In genomic region chr11:65692367-65692766, GRCh38 we compare ENCODE assay signal across 24 cellular contexts. TPM values are rescaled to one million over a fixed set of nuclear protein-coding genes. Genes with fewer than 3 reads are reported as not detected.
DNase-seq lines count a peak whose midpoint lies in the region; ATAC-seq, FAIRE-seq and TF ChIP-seq lines count a peak whose summit lies in the region.
"Had no signal": no experiment of that assay in that cellular context is flagged by ENCODE, and none has a peak within 500 bp of the region (broad histone marks: within the 10 kb centered on the region; RNA-seq: fewer than 3 reads in every experiment).

No MANE protein-coding gene starts in this region.

- dilution Hi-C loops in IMR-90 (cut with HindIII; ENCODE audit: low sequenced_read_pairs, unreplicated experiment) = no loop called here

- TF ChIP-seq CTCF in IMR-90 (conservative IDR thresholded peaks at IDR 0.05; ENCODE audit: low read depth, low read length) (no peak), K562 (IDR thresholded peaks at IDR 0.05 in 2 of 3, conservative IDR thresholded peaks at IDR 0.05 in 1 of 3; ENCODE audit: insufficient read depth in 2 of 3, low read depth in 1 of 3, low read length in 3 of 3) (no peak), tibial nerve (IDR thresholded peaks at IDR 0.05) (no peak), H9 (conservative IDR thresholded peaks at IDR 0.05) (no peak)

- CTCF ChIA-PET in IMR-90 (lab: Yijun Ruan, JAX) = interaction anchor here (0.6 kb wide), 1 partner anchor 22 kb away, joined by 3 read pairs; no protein-coding TSS in a partner anchor
- CTCF ChIA-PET in K562 (lab: Yijun Ruan, JAX; ENCODE audit: low intra/inter-chr PET ratio) = interaction anchor here (1.1 kb wide), 1 partner anchor 296 kb away, joined by 3 read pairs; no protein-coding TSS in a partner anchor

- no peak overlapping the region for H3K4me3 ChIP-seq in IMR-90 (ENCODE audit: insufficient read depth, low read depth, low read length)
- peak overlapping the region; percentile 7; the same call in 1 of the 2 replicates for H3K4me3 ChIP-seq in K562
- H3K4me3 ChIP-seq in tibial nerve = no peak overlapping the region
- H3K4me3 ChIP-seq: HAP-1, lower lobe of right lung, sigmoid colon, thoracic aorta had no signal

- 65% methylated on average over 2 of the region's 11 CpGs; no CpG with 5 or more reads in 1 of the 2 experiments for WGBS in IMR-90 (ENCODE audit: extremely low coverage in 2 of 2, insufficient read length in 1 of 2), 2 experiments
- 8% methylated on average over 10 of the region's 11 CpGs for WGBS in K562 (ENCODE audit: insufficient coverage, low coverage, missing lambda C conversion rate)
- WGBS in tibial nerve, 2 donors = 75 to 81% methylated on average over 11 of the region's 11 CpGs
- WGBS in H9 (ENCODE audit: extremely low coverage, insufficient read length, low lambda C conversion rate) = no CpG with 5 or more reads among the region's 11 CpGs

- H3K14ac ChIP-seq in IMR-90 (replicated peaks; ENCODE audit: low read depth, low read length) = no peak overlapping the region
- no peak overlapping the region for H3K14ac ChIP-seq in H9 (ENCODE audit: insufficient read depth, low read length)

- H3K27ac Mint-ChIP-seq in stimulated activated naive B cell treated with anti-CD40 and anti-IgM and Interleukin-4, amounts not matched to agents 10 μg/mL and 1 μg/mL and 100 μg/mL, for 72 hours = peak overlapping the region; percentile 51
- H3K27ac Mint-ChIP-seq in H9 = peak overlapping the region in 1 of 3 experiments; percentile 50; a peak in 2 of 7 replicates
- H3K27ac Mint-ChIP-seq: activated CD8-positive, alpha-beta memory T cell treated with anti-CD3 and anti-CD28 coated beads, Interleukin-2, amount 10 ng/mL, durations not matched to agents 7 days and 5 days; brain; WTC11 had no signal

- TF ChIP-seq EP300 in K562 (IDR thresholded peaks at IDR 0.05; ENCODE audit: low read length) (no peak), tibial nerve (IDR thresholded peaks at IDR 0.05) (no peak)

- ATAC-seq in IMR-90 (ENCODE audit: low read depth) (no peak), K562 (peak; percentile 90), Right ventricle myocardium inferior (no peak)
- no peak for ATAC-seq in stimulated activated naive B cell treated with anti-CD40 and anti-IgM and Interleukin-4, amounts not matched to agents 10 μg/mL and 1 μg/mL and 100 μg/mL, for 72 hours (replicated peaks)
- ATAC-seq: activated CD8-positive, alpha-beta memory T cell treated with anti-CD3 and anti-CD28 coated beads, Interleukin-2, amount 10 ng/mL, durations not matched to agents 7 days and 5 days; lower lobe of right lung; SK-N-SH treated with all-trans-retinoic acid at 6 μM for 48 hours; WTC11 had no signal

- H3K79me2 ChIP-seq in K562 (ENCODE audit: control insufficient read depth, insufficient read depth, low read length) = no peaks in the 10 kb centered on the region
- H3K79me2 ChIP-seq in H9 (ENCODE audit: insufficient read depth, low read length) = no peaks in the 10 kb centered on the region

- H3K79me1 ChIP-seq in IMR-90 (ENCODE audit: low read depth in 1 of 2, low read length in 2 of 2) (no peaks in the 10 kb centered on the region), H9 (ENCODE audit: insufficient read depth, low read depth, low read length, poor library complexity, severe bottlenecking) (no peaks in the 10 kb centered on the region)

- H3K27me3 Mint-ChIP-seq in stimulated activated naive B cell treated with anti-CD40 and anti-IgM and Interleukin-4, amounts not matched to agents 10 μg/mL and 1 μg/mL and 100 μg/mL, for 72 hours = no peaks in the 10 kb centered on the region
- H3K27me3 Mint-ChIP-seq in H9 (ENCODE audit: low read depth) = peaks cover 6% of the 10 kb centered on the region; the same call in 1 of the 2 replicates
- H3K27me3 Mint-ChIP-seq: activated CD8-positive, alpha-beta memory T cell treated with anti-CD3 and anti-CD28 coated beads, Interleukin-2, amount 10 ng/mL, durations not matched to agents 7 days and 5 days had no signal

- H3K9ac ChIP-seq in IMR-90 (ENCODE audit: low read depth, low read length) (no peak overlapping the region), K562 (ENCODE audit: insufficient read depth in 1 of 2, low read depth in 2 of 2, low read length in 2 of 2) (peak overlapping the region; percentile 23 to 60; a peak in 3 of 4 replicates), H9 (ENCODE audit: extremely low read depth, insufficient read length, low read length) (no peak overlapping the region)

- H3K36me3 ChIP-seq in IMR-90 (ENCODE audit: control insufficient read depth, insufficient read depth, low read length) (no peaks in the 10 kb centered on the region), K562 (ENCODE audit: control insufficient read depth, insufficient read depth, low read length) (no peaks in the 10 kb centered on the region), tibial nerve (no peaks in the 10 kb centered on the region)
- H3K36me3 ChIP-seq: HAP-1, lower lobe of right lung, sigmoid colon, thoracic aorta had no signal

- H4K91ac ChIP-seq in IMR-90 (ENCODE audit: insufficient read depth, low read depth, low read length) (no peak overlapping the region), H9 (ENCODE audit: insufficient read length, low read depth, low read length) (no peak overlapping the region)

- DNase-seq in IMR-90 (no peak), K562 (ENCODE audit: extremely low read depth in 1 of 4, low spot score in 3 of 4) (peak; percentile 36 to 76 (median 50)), lung microvascular endothelial cell (ENCODE audit: low read depth in 2 of 2) (peak; percentile 38 to 56), tibial nerve (ENCODE audit: low spot score in 2 of 2) (no peak), H9 (no peak), Right ventricle myocardium inferior (ENCODE audit: missing footprints) (no peak)
- no peak for DNase-seq in stimulated activated naive B cell treated with anti-CD40 and anti-IgM and Interleukin-4, amounts not matched to agents 10 μg/mL and 1 μg/mL and 100 μg/mL, for 72 hours
- DNase-seq: activated CD8-positive, alpha-beta memory T cell treated with anti-CD3 and anti-CD28 coated beads, Interleukin-2, amount 10 ng/mL, durations not matched to agents 7 days and 5 days; activated naive CD4-positive, alpha-beta T cell treated with Interleukin-2 at 50 U/mL for 16 hours; DMS53; GDM1; KBM-7; lower lobe of right lung; NCI-H1417 treated with DMSO at 0.1 percent for 48 hours; sigmoid colon; stimulated activated CD4-positive, alpha-beta T cell treated with anti-CD3 and anti-CD28 coated beads, Interleukin-15, amount 100 ng/mL, for 24 hours; stimulated activated naive CD4-positive, alpha-beta T cell; T-helper 2 cell had no signal

- H3K23ac ChIP-seq in IMR-90 (ENCODE audit: low read depth, low read length) = no peak overlapping the region
- H3K23ac ChIP-seq in H9 (ENCODE audit: insufficient read length, low read depth, low read length) = no peak overlapping the region

- no peaks in the 10 kb centered on the region for H3K4me1 Mint-ChIP-seq in stimulated activated naive B cell treated with anti-CD40 and anti-IgM and Interleukin-4, amounts not matched to agents 10 μg/mL and 1 μg/mL and 100 μg/mL, for 72 hours
- peaks cover 10 to 13% of the 10 kb centered on the region in 2 experiments for H3K4me1 Mint-ChIP-seq in H9
- H3K4me1 Mint-ChIP-seq: brain had no signal

- H3K27ac ChIP-seq in IMR-90 (ENCODE audit: insufficient read depth, low read length) = no peak overlapping the region
- H3K27ac ChIP-seq in K562 (ENCODE audit: extremely low read depth, low read depth, low read length) = peak overlapping the region; percentile 82
- no peak overlapping the region for H3K27ac ChIP-seq in tibial nerve
- no peak overlapping the region for H3K27ac ChIP-seq in H9 (ENCODE audit: insufficient read length, low read depth, low read length)
- H3K27ac ChIP-seq: lower lobe of right lung, sigmoid colon, thoracic aorta had no signal

- no peak overlapping the region for H3K4me3 Mint-ChIP-seq in stimulated activated naive B cell treated with anti-CD40 and anti-IgM and Interleukin-4, amounts not matched to agents 10 μg/mL and 1 μg/mL and 100 μg/mL, for 72 hours
- H3K4me3 Mint-ChIP-seq in H9 = no peak overlapping the region
- H3K4me3 Mint-ChIP-seq: activated CD8-positive, alpha-beta memory T cell treated with anti-CD3 and anti-CD28 coated beads, Interleukin-2, amount 10 ng/mL, durations not matched to agents 7 days and 5 days; brain; WTC11 had no signal

- no peak overlapping the region for H3K18ac ChIP-seq in IMR-90 (ENCODE audit: low read depth, low read length)
- no peak overlapping the region for H3K18ac ChIP-seq in H9 (ENCODE audit: insufficient read length, low read depth, low read length)

- H3K9me3 ChIP-seq in IMR-90 (ENCODE audit: control insufficient read depth, insufficient read depth, low read length) = no peaks in the 10 kb centered on the region
- H3K9me3 ChIP-seq in K562 (replicated peaks; ENCODE audit: control insufficient read depth, insufficient read depth, low read depth, low read length) = no peaks in the 10 kb centered on the region
- no peaks in the 10 kb centered on the region for H3K9me3 ChIP-seq in tibial nerve
- no peaks in the 10 kb centered on the region for H3K9me3 ChIP-seq in H9 (ENCODE audit: control insufficient read depth, low read depth, low read length)
- H3K9me3 ChIP-seq: HAP-1, lower lobe of right lung, sigmoid colon, thoracic aorta had no signal

- H4K8ac ChIP-seq in IMR-90 (ENCODE audit: low read depth in 2 of 2, low read length in 2 of 2) (no peak overlapping the region), H9 (replicated peaks; ENCODE audit: insufficient read length, low read depth, low read length) (no peak overlapping the region)

- intact Hi-C loops in IMR-90 (cut with micrococcal nuclease) (loop anchor here (10.0 kb wide), 1 partner anchor 72 kb away; no protein-coding TSS in a partner anchor), K562 (cut with micrococcal nuclease) (no loop called here), Right ventricle myocardium inferior (cut with DNase I) (no loop called here)

- no peak overlapping the region for H4K5ac ChIP-seq in IMR-90 (ENCODE audit: low read depth, low read length)
- no peak overlapping the region for H4K5ac ChIP-seq in H9 (ENCODE audit: insufficient read length, low read depth, low read length)

- H3K9me1 ChIP-seq in IMR-90 (ENCODE audit: insufficient read depth, low read length) (0 out of 2 replicates have a peak, but pooled peaks cover 2% of the 10 kb centered on the region), K562 (ENCODE audit: control insufficient read depth, insufficient read depth, low read length) (no peaks in the 10 kb centered on the region)

- H3K4me2 ChIP-seq in IMR-90 (ENCODE audit: low read depth, low read length) (no peak overlapping the region), K562 (ENCODE audit: insufficient read depth, low read length) (peak overlapping the region; percentile 74), H9 (ENCODE audit: insufficient read depth, insufficient read length, low read length) (no peak overlapping the region)

- in situ Hi-C loops in IMR-90 (cut with MboI; ENCODE audit: low sequenced_read_pairs) (no loop called here), K562 (cut with MboI) (no loop called here)

- no peak overlapping the region for H2AK9ac ChIP-seq in IMR-90 (replicated peaks; ENCODE audit: low read depth, low read length, poor library complexity)

- no peak overlapping the region for H2BK12ac ChIP-seq in H9 (ENCODE audit: insufficient read length, low read depth, low read length)

- POLR2A ChIA-PET in IMR-90 (lab: Charles Lee; ENCODE audit: unreplicated experiment) = no interaction called here
- POLR2A ChIA-PET in K562 (lab: Yijun Ruan, JAX) = interaction anchor here (0.6 to 1.4 kb wide), 8 partner anchors 9 to 300 kb away, joined by 3 to 4 read pairs (median 3); partner anchors contain the start of genes RELA and RNASEH2C

- BruUV-seq in IMR-90 (replicated peaks; lab: Mats Ljungman, UMichigan) (no TSS peak), K562 (replicated peaks; lab: Mats Ljungman, UMichigan) (no TSS peak)

- H3K9me3 Mint-ChIP-seq in stimulated activated naive B cell treated with anti-CD40 and anti-IgM and Interleukin-4, amounts not matched to agents 10 μg/mL and 1 μg/mL and 100 μg/mL, for 72 hours = no peaks in the 10 kb centered on the region
- H3K9me3 Mint-ChIP-seq in H9 = no peaks in the 10 kb centered on the region
- H3K9me3 Mint-ChIP-seq: brain, WTC11 had no signal

- H3K56ac ChIP-seq in IMR-90 (ENCODE audit: extremely low read depth, insufficient read depth, low read length) (no peak overlapping the region), H9 (ENCODE audit: insufficient read length, low read depth, low read length) (no peak overlapping the region)

- no peak overlapping the region for H3K4ac ChIP-seq in IMR-90 (ENCODE audit: low read depth, low read length)
- H3K4ac ChIP-seq in H9 (ENCODE audit: low read depth, low read length) = no peak overlapping the region

- TF ChIP-seq RAD21 in IMR-90 (IDR thresholded peaks at IDR 0.05; ENCODE audit: low read length) (no peak), K562 (CRISPR knock-in tag; conservative IDR thresholded peaks at IDR 0.05 in 1 of 2, IDR thresholded peaks at IDR 0.05 in 1 of 2) (no peak)

- H2BK5ac ChIP-seq in IMR-90 (ENCODE audit: low read depth, low read length, poor library complexity, severe bottlenecking) (no peak overlapping the region), H9 (ENCODE audit: insufficient read length, low read length) (no peak overlapping the region)

- H3K27me3 ChIP-seq in IMR-90 (ENCODE audit: control insufficient read depth, insufficient read depth, low read length) (peaks cover 27% of the 10 kb centered on the region), K562 (ENCODE audit: control insufficient read depth in 2 of 2, insufficient read depth in 2 of 2, low read length in 2 of 2) (no peaks in the 10 kb centered on the region), tibial nerve (no peaks in the 10 kb centered on the region), H9 (ENCODE audit: insufficient read depth, low read length) (no peaks in the 10 kb centered on the region)
- H3K27me3 ChIP-seq: sigmoid colon had no signal

- H2BK20ac ChIP-seq in IMR-90 (ENCODE audit: low read depth, low read length) (no peak overlapping the region), H9 (ENCODE audit: low read depth, low read length, poor library complexity, severe bottlenecking) (no peak overlapping the region)

- no peak overlapping the region for H2AK5ac ChIP-seq in IMR-90 (ENCODE audit: low read depth, low read length)
- H2AK5ac ChIP-seq in H9 (ENCODE audit: insufficient read length, low read length) = no peak overlapping the region

- H2BK15ac ChIP-seq in IMR-90 (ENCODE audit: low read depth, low read length) (no peak overlapping the region), H9 (ENCODE audit: low read depth, low read length) (no peak overlapping the region)

- FAIRE-seq in K562 (lab: Jason Lieb, UNC) = peak; percentile 70
- FAIRE-seq: GM18507 had no signal

- no peaks in the 10 kb centered on the region for H3K4me1 ChIP-seq in IMR-90 (ENCODE audit: control insufficient read depth, insufficient read depth, low read length)
- peaks cover 10 to 14% of the 10 kb centered on the region in 2 experiments; a peak in 3 of 5 replicates for H3K4me1 ChIP-seq in K562 (replicated peaks in 1 of 2; ENCODE audit: control insufficient read depth in 2 of 2, insufficient read depth in 2 of 2, low read length in 2 of 2)
- peaks cover 0 to 8% (median 0%) of the 10 kb centered on the region in 4 donors for H3K4me1 ChIP-seq in tibial nerve
- no peaks in the 10 kb centered on the region for H3K4me1 ChIP-seq in H9 (ENCODE audit: insufficient read depth, low read length)

- no peak overlapping the region for H3T11ph ChIP-seq in H9 (ENCODE audit: low read length)

- H2BK120ac ChIP-seq in IMR-90 (ENCODE audit: low read depth, low read length) = no peak overlapping the region
- no peak overlapping the region for H2BK120ac ChIP-seq in H9 (ENCODE audit: low read depth, low read length, poor library complexity, severe bottlenecking)

- H2AFZ ChIP-seq in IMR-90 (replicated peaks; ENCODE audit: low read length, poor library complexity) = peak overlapping the region; percentile 43
- peak overlapping the region; percentile 96 for H2AFZ ChIP-seq in K562 (ENCODE audit: low read depth, low read length)
- H2AFZ ChIP-seq in H9 (ENCODE audit: low read length) = no peak overlapping the region

- TF ChIP-seq POLR2A in IMR-90 (IDR thresholded peaks at IDR 0.05; ENCODE audit: low read depth, low read length) (no peak), K562 (conservative IDR thresholded peaks at IDR 0.05) (peak; percentile 74), tibial nerve (IDR thresholded peaks at IDR 0.05) (no peak)

- H4K20me1 ChIP-seq in IMR-90 (ENCODE audit: insufficient read depth, low read length) = no peaks in the 10 kb centered on the region
- H4K20me1 ChIP-seq in K562 (replicated peaks; ENCODE audit: control insufficient read depth, insufficient read depth, low read length) = no peaks in the 10 kb centered on the region
- no peaks in the 10 kb centered on the region for H4K20me1 ChIP-seq in H9 (ENCODE audit: control insufficient read depth, insufficient read depth, insufficient read length)

- no peaks in the 10 kb centered on the region for H3K36me3 Mint-ChIP-seq in stimulated activated naive B cell treated with anti-CD40 and anti-IgM and Interleukin-4, amounts not matched to agents 10 μg/mL and 1 μg/mL and 100 μg/mL, for 72 hours
- H3K36me3 Mint-ChIP-seq in H9 (ENCODE audit: insufficient read depth in 1 of 3, low read depth in 3 of 3) = no peaks in the 10 kb centered on the region
- H3K36me3 Mint-ChIP-seq: activated CD8-positive, alpha-beta memory T cell treated with anti-CD3 and anti-CD28 coated beads, Interleukin-2, amount 10 ng/mL, durations not matched to agents 7 days and 5 days; brain; WTC11 had no signal

- no peaks in the 10 kb centered on the region for H3K23me2 ChIP-seq in H9 (ENCODE audit: insufficient read length, low read depth, low read length, poor library complexity, severe bottlenecking)

RNA-seq across cellular contexts. Expression of gene KAT5, which starts 19.7 kb away (rescaled TPM):
- total RNA-seq in IMR-90 (2012; rRNA removed) (28.6 and 33.3 TPM in 2 replicates), K562 (2014; rRNA removed) (59.6 and 74.1 TPM in 2 replicates), K562 (2014; rRNA removed; fragmentation: Illumina TruSeq; extraction: Trizol) (28.8 and 34.4 TPM in 2 replicates), K562 (2015; rRNA removed; fragmentation: Illumina TruSeq; extraction: Trizol) (52.7 and 57.5 TPM in 2 replicates), K562 (2021) (68.3 and 76.8 TPM in 2 replicates), lung microvascular endothelial cell (33.6 and 49.2 TPM in 2 replicates), tibial nerve (100 to 1,000 TPM in 1 of 4 donors, 10 to 100 TPM in 3; 68.1 to 118 (median 92.3) TPM), H9 (2021) (56.7 and 57.4 TPM in 2 replicates), Right ventricle myocardium inferior (44.6 TPM)
- polyA plus RNA-seq in IMR-90 (2012; rRNA removed) (34.2 and 41.1 TPM in 2 replicates), K562 (2011; rRNA removed) (42.4 and 57.9 TPM in 2 replicates), K562 (2014; fragmentation: Illumina TruSeq; extraction: Trizol) (63.3 and 66.5 TPM in 2 replicates), K562 (2014; fragmentation: Nextera tagmentation; extraction: Ambion mirVana) (10 to 100 TPM in 1 of 2 experiments, 1 to 10 TPM in 1; 3.6 to 12.9 TPM), K562 (2014; rRNA removed) (68.4 and 75.4 TPM in 2 replicates)
- 36.9 and 44.9 TPM in 2 replicates for polyA plus RNA-seq in IMR-90 (2012; cell fraction: cytosol; rRNA removed)
- polyA plus RNA-seq in IMR-90 (2012; cell fraction: nucleus; rRNA removed; ENCODE audit: low replicate concordance) = 76.9 and 108 TPM in 2 replicates
- 44.9 and 134 TPM in 2 replicates for total RNA-seq in K562 (2011; cell fraction: chromatin; rRNA removed; ENCODE audit: low replicate concordance)
- 81.0 and 82.1 TPM in 2 replicates for total RNA-seq in K562 (2011; cell fraction: nucleolus; rRNA removed)
- 51.7 and 58.3 TPM in 2 replicates for total RNA-seq in K562 (2011; cell fraction: nucleoplasm; rRNA removed)
- 44.4 and 53.1 TPM in 2 replicates for polyA plus RNA-seq in K562 (2011; cell fraction: cytosol; rRNA removed)
- polyA plus RNA-seq in K562 (2011; cell fraction: nucleus; rRNA removed) = 70.2 and 76.3 TPM in 2 replicates
- 52.3 and 56.9 TPM in 2 replicates for polyA plus RNA-seq in K562 (2012)
- polyA minus RNA-seq in K562 (2011; rRNA and poly(A)+ RNA removed) = 47.1 and 62.6 TPM in 2 replicates
- polyA minus RNA-seq in K562 (2011; cell fraction: cytosol; rRNA and poly(A)+ RNA removed) = 27.5 and 38.4 TPM in 2 replicates
- polyA minus RNA-seq in K562 (2011; cell fraction: nucleus; rRNA and poly(A)+ RNA removed) = 32.3 and 44.0 TPM in 2 replicates

RNA-seq across cellular contexts. Expression of gene RNASEH2C, which starts 28.2 kb away (rescaled TPM):
- 40.0 and 69.4 TPM in 2 replicates for total RNA-seq in IMR-90 (2012; rRNA removed)
- 34.8 and 46.3 TPM in 2 replicates for polyA plus RNA-seq in IMR-90 (2012; rRNA removed)
- 61.0 and 90.4 TPM in 2 replicates for polyA plus RNA-seq in IMR-90 (2012; cell fraction: cytosol; rRNA removed)
- polyA plus RNA-seq in IMR-90 (2012; cell fraction: nucleus; rRNA removed; ENCODE audit: low replicate concordance) = 60.1 and 110 TPM in 2 replicates
- 43.1 and 99.3 TPM in 2 replicates for total RNA-seq in K562 (2011; cell fraction: chromatin; rRNA removed; ENCODE audit: low replicate concordance)
- 62.9 and 67.9 TPM in 2 replicates for total RNA-seq in K562 (2011; cell fraction: nucleolus; rRNA removed)
- total RNA-seq in K562 (2011; cell fraction: nucleoplasm; rRNA removed) = 55.1 and 61.4 TPM in 2 replicates
- total RNA-seq in K562 (2014; rRNA removed) = 64.4 and 78.1 TPM in 2 replicates
- 9.0 and 11.7 TPM in 2 replicates for total RNA-seq in K562 (2014; rRNA removed; fragmentation: Illumina TruSeq; extraction: Trizol)
- 15.1 and 15.6 TPM in 2 replicates for total RNA-seq in K562 (2015; rRNA removed; fragmentation: Illumina TruSeq; extraction: Trizol)
- 78.2 and 87.2 TPM in 2 replicates for total RNA-seq in K562 (2021)
- polyA plus RNA-seq in K562 (2011; rRNA removed) = 33.2 and 33.8 TPM in 2 replicates
- 33.5 and 84.3 TPM in 2 replicates for polyA plus RNA-seq in K562 (2011; cell fraction: cytosol; rRNA removed)
- polyA plus RNA-seq in K562 (2011; cell fraction: nucleus; rRNA removed) = 65.0 and 106 TPM in 2 replicates
- polyA plus RNA-seq in K562 (2012) = 32.9 and 41.4 TPM in 2 replicates
- polyA plus RNA-seq in K562 (2014; fragmentation: Illumina TruSeq; extraction: Trizol) = 15.6 and 15.9 TPM in 2 replicates
- 1 to 10 TPM; 5.4 to 9.4 TPM for polyA plus RNA-seq in K562 (2014; fragmentation: Nextera tagmentation; extraction: Ambion mirVana)
- polyA plus RNA-seq in K562 (2014; rRNA removed) = 63.2 and 75.9 TPM in 2 replicates
- polyA minus RNA-seq in K562 (2011; rRNA and poly(A)+ RNA removed) = 10.3 and 11.0 TPM in 2 replicates
- polyA minus RNA-seq in K562 (2011; cell fraction: cytosol; rRNA and poly(A)+ RNA removed) = 9.4 and 19.7 TPM in 2 replicates
- polyA minus RNA-seq in K562 (2011; cell fraction: nucleus; rRNA and poly(A)+ RNA removed) = 27.5 and 27.6 TPM in 2 replicates
- 29.6 and 57.1 TPM in 2 replicates for total RNA-seq in lung microvascular endothelial cell
- 100 to 1,000 TPM; 142 to 197 (median 152) TPM for total RNA-seq in tibial nerve
- 53.8 and 57.7 TPM in 2 replicates for total RNA-seq in H9 (2021)
- 52.3 TPM for total RNA-seq in Right ventricle myocardium inferior

RNA-seq across cellular contexts. Expression of gene RELA, which starts 29.7 kb away (rescaled TPM):
- total RNA-seq in IMR-90 (2012; rRNA removed) = 8.6 and 8.9 TPM in 2 replicates
- 51.0 and 53.0 TPM in 2 replicates for polyA plus RNA-seq in IMR-90 (2012; rRNA removed)
- 43.5 and 58.1 TPM in 2 replicates for polyA plus RNA-seq in IMR-90 (2012; cell fraction: cytosol; rRNA removed)
- 107 and 159 TPM in 2 replicates for polyA plus RNA-seq in IMR-90 (2012; cell fraction: nucleus; rRNA removed; ENCODE audit: low replicate concordance)
- total RNA-seq in K562 (2011; cell fraction: chromatin; rRNA removed; ENCODE audit: low replicate concordance) = 79.5 and 201 TPM in 2 replicates
- total RNA-seq in K562 (2011; cell fraction: nucleolus; rRNA removed) = 107 and 114 TPM in 2 replicates
- total RNA-seq in K562 (2011; cell fraction: nucleoplasm; rRNA removed) = 101 and 117 TPM in 2 replicates
- total RNA-seq in K562 (2014; rRNA removed) = 33.4 and 37.6 TPM in 2 replicates
- 13.6 and 14.2 TPM in 2 replicates for total RNA-seq in K562 (2014; rRNA removed; fragmentation: Illumina TruSeq; extraction: Trizol)
- total RNA-seq in K562 (2015; rRNA removed; fragmentation: Illumina TruSeq; extraction: Trizol) = 20.6 and 21.0 TPM in 2 replicates
- total RNA-seq in K562 (2021) = 52.2 and 62.0 TPM in 2 replicates
- 17.0 and 30.8 TPM in 2 replicates for polyA plus RNA-seq in K562 (2011; rRNA removed)
- polyA plus RNA-seq in K562 (2011; cell fraction: cytosol; rRNA removed) = 15.4 and 23.1 TPM in 2 replicates
- 129 and 168 TPM in 2 replicates for polyA plus RNA-seq in K562 (2011; cell fraction: nucleus; rRNA removed)
- 45.8 and 53.1 TPM in 2 replicates for polyA plus RNA-seq in K562 (2012)
- polyA plus RNA-seq in K562 (2014; fragmentation: Illumina TruSeq; extraction: Trizol) = 46.8 and 67.4 TPM in 2 replicates
- 1 to 10 TPM; 6.0 to 6.4 TPM for polyA plus RNA-seq in K562 (2014; fragmentation: Nextera tagmentation; extraction: Ambion mirVana)
- polyA plus RNA-seq in K562 (2014; rRNA removed) = 30.1 and 31.1 TPM in 2 replicates
- polyA minus RNA-seq in K562 (2011; rRNA and poly(A)+ RNA removed) = 24.3 and 24.4 TPM in 2 replicates
- 25.8 and 34.8 TPM in 2 replicates for polyA minus RNA-seq in K562 (2011; cell fraction: cytosol; rRNA and poly(A)+ RNA removed)
- 58.0 and 73.5 TPM in 2 replicates for polyA minus RNA-seq in K562 (2011; cell fraction: nucleus; rRNA and poly(A)+ RNA removed)
- total RNA-seq in lung microvascular endothelial cell = 10.2 and 16.1 TPM in 2 replicates
- 10 to 100 TPM; 44.6 to 70.8 (median 51.7) TPM for total RNA-seq in tibial nerve
- total RNA-seq in H9 (2021) = 43.3 and 48.8 TPM in 2 replicates
- total RNA-seq in Right ventricle myocardium inferior = 36.7 TPM

RNA-seq across cellular contexts. Expression of gene SIPA1, which starts 54.5 kb away (rescaled TPM):
- total RNA-seq in IMR-90 (2012; rRNA removed) (10.6 and 11.4 TPM in 2 replicates), K562 (2014; rRNA removed) (45.7 and 56.0 TPM in 2 replicates), K562 (2014; rRNA removed; fragmentation: Illumina TruSeq; extraction: Trizol) (12.4 and 14.2 TPM in 2 replicates), K562 (2015; rRNA removed; fragmentation: Illumina TruSeq; extraction: Trizol) (28.3 and 29.2 TPM in 2 replicates), K562 (2021) (83.1 and 85.8 TPM in 2 replicates), lung microvascular endothelial cell (42.9 and 92.5 TPM in 2 replicates), tibial nerve (100 to 1,000 TPM in 1 of 4 donors, 10 to 100 TPM in 3; 50.2 to 103 (median 65.0) TPM), H9 (2021) (32.0 and 37.4 TPM in 2 replicates), Right ventricle myocardium inferior (28.2 TPM)
- polyA plus RNA-seq in IMR-90 (2012; rRNA removed) (39.7 and 44.3 TPM in 2 replicates), K562 (2011; rRNA removed) (16.8 and 31.3 TPM in 2 replicates), K562 (2014; fragmentation: Illumina TruSeq; extraction: Trizol) (15.5 and 30.0 TPM in 2 replicates), K562 (2014; fragmentation: Nextera tagmentation; extraction: Ambion mirVana) (1 to 10 TPM in 1 of 2 experiments, under 1 TPM in 1; 0.25 to 1.4 TPM), K562 (2014; rRNA removed) (34.7 and 37.2 TPM in 2 replicates)
- 22.9 and 41.1 TPM in 2 replicates for polyA plus RNA-seq in IMR-90 (2012; cell fraction: cytosol; rRNA removed)
- 52.9 and 173 TPM in 2 replicates for polyA plus RNA-seq in IMR-90 (2012; cell fraction: nucleus; rRNA removed; ENCODE audit: low replicate concordance)
- total RNA-seq in K562 (2011; cell fraction: chromatin; rRNA removed; ENCODE audit: low replicate concordance) = 26.8 and 126 TPM in 2 replicates
- total RNA-seq in K562 (2011; cell fraction: nucleolus; rRNA removed) = 79.4 and 96.4 TPM in 2 replicates
- 35.7 and 43.0 TPM in 2 replicates for total RNA-seq in K562 (2011; cell fraction: nucleoplasm; rRNA removed)
- polyA plus RNA-seq in K562 (2011; cell fraction: cytosol; rRNA removed) = 19.5 and 74.2 TPM in 2 replicates
- 72.0 and 175 TPM in 2 replicates for polyA plus RNA-seq in K562 (2011; cell fraction: nucleus; rRNA removed)
- 54.8 and 65.0 TPM in 2 replicates for polyA plus RNA-seq in K562 (2012)
- polyA minus RNA-seq in K562 (2011; rRNA and poly(A)+ RNA removed) = 15.4 and 26.3 TPM in 2 replicates
- polyA minus RNA-seq in K562 (2011; cell fraction: cytosol; rRNA and poly(A)+ RNA removed) = 43.1 and 44.1 TPM in 2 replicates
- polyA minus RNA-seq in K562 (2011; cell fraction: nucleus; rRNA and poly(A)+ RNA removed) = 26.3 and 33.0 TPM in 2 replicates

Comparison
In these comparisons a context has a peak if more than half of its experiments do, and no peak if none do; other contexts are left out.
1. DNase-seq: peak in K562 (4 of 4) and lung microvascular endothelial cell (2 of 2); none in IMR-90 (single experiment), stimulated activated naive B cell treated with anti-CD40 and anti-IgM and Interleukin-4, amounts not matched to agents 10 μg/mL and 1 μg/mL and 100 μg/mL, for 72 hours (single experiment), tibial nerve (0 of 2), H9 (single experiment) and Right ventricle myocardium inferior (single experiment).
2. H3K9ac ChIP-seq: peak in K562 (2 of 2); none in IMR-90 (single experiment) and H9 (single experiment).